ENCODE assay signal across 9 cellular contexts in the genomic region with DNA sequence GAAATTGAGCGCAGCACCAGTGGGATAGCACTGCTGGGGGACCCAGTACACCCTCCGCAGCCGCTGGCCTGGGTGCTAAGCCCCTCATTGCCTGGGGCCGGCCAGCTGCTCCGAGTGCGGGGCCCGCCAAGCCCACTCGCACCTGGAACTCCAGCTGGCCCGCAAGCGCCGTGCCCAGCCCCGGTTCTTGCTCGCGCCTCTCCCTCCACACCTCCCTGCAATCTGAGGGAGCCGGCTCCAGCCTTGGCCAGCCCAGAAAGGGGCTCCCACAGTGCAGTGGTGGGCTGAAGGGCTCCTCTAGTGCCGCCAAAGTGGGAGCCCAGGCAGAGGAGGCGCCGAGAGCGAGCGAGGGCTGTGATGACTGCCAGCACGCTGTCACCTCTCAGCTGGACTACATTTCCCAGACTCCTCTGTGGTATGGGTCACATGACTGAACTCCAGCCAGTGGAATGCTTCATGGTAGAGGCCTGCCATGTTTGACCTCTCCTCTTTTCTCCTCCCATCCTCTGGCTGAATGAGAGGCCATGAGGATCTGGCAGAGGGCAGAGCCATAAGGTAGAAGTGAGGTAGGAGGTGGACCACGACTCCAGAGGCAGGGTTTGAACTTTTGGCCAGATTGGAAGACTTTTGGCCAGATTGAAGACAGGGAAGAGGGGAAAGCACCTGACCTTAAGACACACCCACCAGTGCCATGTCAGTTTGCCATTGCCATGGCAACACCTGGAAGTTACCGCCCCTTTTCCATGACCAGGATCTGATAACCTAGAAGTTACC. TPM values are rescaled to one million over a fixed set of nuclear protein-coding genes. Genes with fewer than 3 reads are reported as not detected.
DNase-seq lines count a peak whose midpoint lies in the region; ATAC-seq, FAIRE-seq and TF ChIP-seq lines count a peak whose summit lies in the region.
"Had no signal": no experiment of that assay in that cellular context is flagged by ENCODE, and none has a peak within 500 bp of the region (broad histone marks: within the 10 kb centered on the region; RNA-seq: fewer than 3 reads in every experiment).

No MANE protein-coding gene starts in this region.

- 91% methylated on average over 20 of the region's 23 CpGs for WGBS in SK-N-SH (ENCODE audit: low lambda C conversion rate)

- no peak overlapping the region for H3K9ac ChIP-seq in SK-N-SH

- peaks cover 0 to 15% of the 10 kb centered on the region in 2 experiments; a peak in 1 of 4 replicates for H3K4me1 ChIP-seq in SK-N-SH (ENCODE audit: control insufficient read depth in 1 of 2, insufficient read depth in 2 of 2, low read depth in 1 of 2, low read length in 1 of 2)

- no peak for TF ChIP-seq EP300 in SK-N-SH (IDR thresholded peaks at IDR 0.05; ENCODE audit: borderline replicate concordance in 1 of 2, low read depth in 1 of 2, low read length in 1 of 2)

- TF ChIP-seq POLR2A in GM12891 (IDR thresholded peaks at IDR 0.05; ENCODE audit: low read depth, low read length): no peak

- CTCF ChIA-PET in SK-N-SH (lab: Yijun Ruan, JAX): no interaction called here

- POLR2A ChIA-PET in SK-N-SH (lab: Yijun Ruan, JAX): no interaction called here

- H3K27me3 ChIP-seq in SK-N-SH (ENCODE audit: insufficient read depth): no peaks in the 10 kb centered on the region; the same call in 1 of the 2 replicates

- H3F3A ChIP-seq in SK-N-SH (replicated peaks; ENCODE audit: insufficient read depth): no peaks in the 10 kb centered on the region

- H3K79me2 ChIP-seq in SK-N-SH (ENCODE audit: insufficient read depth): no peaks in the 10 kb centered on the region

- no peaks in the 10 kb centered on the region for H3K36me3 ChIP-seq in SK-N-SH (replicated peaks in 1 of 2; ENCODE audit: control insufficient read depth in 1 of 2, insufficient read depth in 2 of 2, low read length in 1 of 2)

- DNase-seq in AG20443 (ENCODE audit: low spot score) (peak; percentile 30), GM12891 (ENCODE audit: insufficient read length, low spot score) (no peak), SK-N-SH (no peak), iPS DF 4.7 (ENCODE audit: extremely low read depth, low spot score) (peak; percentile 30), SIG-M5 (lab: John Stamatoyannopoulos, UW) (no peak)
- DNase-seq: anterior cingulate cortex had no signal

- no peak overlapping the region for H3K27ac ChIP-seq in SK-N-SH (ENCODE audit: low read depth in 2 of 2, low read length in 1 of 2)

- FAIRE-seq in GM12891 (lab: Jason Lieb, UNC): peak; percentile 56

- H2AFZ ChIP-seq in SK-N-SH (ENCODE audit: low read depth): peak overlapping the region; percentile 72; the same call in 1 of the 2 replicates

- H3K4me2 ChIP-seq in SK-N-SH: no peak overlapping the region

- TF ChIP-seq CTCF in SK-N-SH (IDR thresholded peaks at IDR 0.05): no peak

- H3K4me3 ChIP-seq in SK-N-SH (ENCODE audit: low read depth in 2 of 2, low read length in 1 of 2): no peak overlapping the region

- no peaks in the 10 kb centered on the region for H3K9me2 ChIP-seq in SK-N-SH

- no peaks in the 10 kb centered on the region for H3K9me3 ChIP-seq in SK-N-SH

- H4K20me1 ChIP-seq in SK-N-SH (ENCODE audit: insufficient read depth): no peaks in the 10 kb centered on the region

- no peak for ATAC-seq in HG02981 (IDR thresholded peaks at IDR 0.05; ENCODE audit: unreplicated experiment)
- no peak for ATAC-seq in GM18517 (IDR thresholded peaks at IDR 0.05; ENCODE audit: unreplicated experiment)
- ATAC-seq in HG03378 (IDR thresholded peaks at IDR 0.05; ENCODE audit: unreplicated experiment): no peak

- no peak for TF ChIP-seq RAD21 in SK-N-SH (IDR thresholded peaks at IDR 0.05; ENCODE audit: low read length)

TF ChIP-seq in GM12891, 5 proteins besides CTCF, POLR2A, EP300 and RAD21:
- no peak for TF ChIP-seq PAX5 (IDR thresholded peaks at IDR 0.05; ENCODE audit: insufficient read depth, low read length, severe bottlenecking)
- TF ChIP-seq POLR2AphosphoS5 (IDR thresholded peaks at IDR 0.05; ENCODE audit: low read depth, low read length): no peak
- no peak for TF ChIP-seq POU2F2 (IDR thresholded peaks at IDR 0.05; ENCODE audit: low read depth, low read length)
- TF ChIP-seq SPI1 (IDR thresholded peaks at IDR 0.05; ENCODE audit: low read depth, low read length): no peak
- no peak for TF ChIP-seq TAF1 (IDR thresholded peaks at IDR 0.05; ENCODE audit: low read depth, low read length)
TF ChIP-seq in GM12891: peak in this region for 0.

TF ChIP-seq in SK-N-SH, 30 proteins besides CTCF, POLR2A, EP300 and RAD21:
- TF ChIP-seq MEF2A (IDR thresholded peaks at IDR 0.05; ENCODE audit: borderline replicate concordance, low read depth): no peak
- no peak for TF ChIP-seq TCF12 (IDR thresholded peaks at IDR 0.05)
- TF ChIP-seq, protein P1, sequence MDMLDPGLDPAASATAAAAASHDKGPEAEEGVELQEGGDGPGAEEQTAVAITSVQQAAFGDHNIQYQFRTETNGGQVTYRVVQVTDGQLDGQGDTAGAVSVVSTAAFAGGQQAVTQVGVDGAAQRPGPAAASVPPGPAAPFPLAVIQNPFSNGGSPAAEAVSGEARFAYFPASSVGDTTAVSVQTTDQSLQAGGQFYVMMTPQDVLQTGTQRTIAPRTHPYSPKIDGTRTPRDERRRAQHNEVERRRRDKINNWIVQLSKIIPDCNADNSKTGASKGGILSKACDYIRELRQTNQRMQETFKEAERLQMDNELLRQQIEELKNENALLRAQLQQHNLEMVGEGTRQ (IDR thresholded peaks at IDR 0.05; ENCODE audit: borderline replicate concordance, low read depth, low read length): no peak
- no peak for TF ChIP-seq CHD2 (IDR thresholded peaks at IDR 0.05; ENCODE audit: low read length, partially characterized antibody)
- TF ChIP-seq, protein P2, sequence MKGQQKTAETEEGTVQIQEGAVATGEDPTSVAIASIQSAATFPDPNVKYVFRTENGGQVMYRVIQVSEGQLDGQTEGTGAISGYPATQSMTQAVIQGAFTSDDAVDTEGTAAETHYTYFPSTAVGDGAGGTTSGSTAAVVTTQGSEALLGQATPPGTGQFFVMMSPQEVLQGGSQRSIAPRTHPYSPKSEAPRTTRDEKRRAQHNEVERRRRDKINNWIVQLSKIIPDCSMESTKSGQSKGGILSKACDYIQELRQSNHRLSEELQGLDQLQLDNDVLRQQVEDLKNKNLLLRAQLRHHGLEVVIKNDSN (IDR thresholded peaks at IDR 0.05; ENCODE audit: borderline replicate concordance, low read depth): peak; percentile 89
- TF ChIP-seq NRF1 (IDR thresholded peaks at IDR 0.05; ENCODE audit: low read depth, low read length): no peak
- no peak for TF ChIP-seq NFIC (IDR thresholded peaks at IDR 0.05; ENCODE audit: borderline replicate concordance)
- TF ChIP-seq RCOR1 (IDR thresholded peaks at IDR 0.05; ENCODE audit: low read length): no peak
- no peak for TF ChIP-seq TEAD4 (IDR thresholded peaks at IDR 0.05; ENCODE audit: borderline replicate concordance, insufficient read depth)
- TF ChIP-seq ELF1 (IDR thresholded peaks at IDR 0.05): no peak
- TF ChIP-seq, protein P3, sequence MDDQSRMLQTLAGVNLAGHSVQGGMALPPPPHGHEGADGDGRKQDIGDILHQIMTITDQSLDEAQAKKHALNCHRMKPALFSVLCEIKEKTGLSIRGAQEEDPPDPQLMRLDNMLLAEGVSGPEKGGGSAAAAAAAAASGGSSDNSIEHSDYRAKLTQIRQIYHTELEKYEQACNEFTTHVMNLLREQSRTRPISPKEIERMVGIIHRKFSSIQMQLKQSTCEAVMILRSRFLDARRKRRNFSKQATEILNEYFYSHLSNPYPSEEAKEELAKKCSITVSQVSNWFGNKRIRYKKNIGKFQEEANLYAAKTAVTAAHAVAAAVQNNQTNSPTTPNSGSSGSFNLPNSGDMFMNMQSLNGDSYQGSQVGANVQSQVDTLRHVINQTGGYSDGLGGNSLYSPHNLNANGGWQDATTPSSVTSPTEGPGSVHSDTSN (IDR thresholded peaks at IDR 0.05): no peak
- peak; percentile 46; the same call in 1 of the 2 replicates for TF ChIP-seq YY1 (IDR thresholded peaks at IDR 0.05; ENCODE audit: low read depth)

RNA-seq across cellular contexts. Expression of a gene that starts 6.2 kb away (rescaled TPM):
- not detected for polyA plus RNA-seq in GM12891 (2012; ENCODE audit: low read depth, missing spikeins)
- not detected in 2 replicates for polyA plus RNA-seq in SK-N-SH (2012; rRNA removed)
- not detected in 2 replicates for polyA plus RNA-seq in SK-N-SH (2012; cell fraction: cytosol; rRNA removed)
- polyA plus RNA-seq in SK-N-SH (2012; cell fraction: nucleus; rRNA removed): not detected in 2 replicates

RNA-seq across cellular contexts. Expression of a gene that starts 38.4 kb away (rescaled TPM):
- not detected for polyA plus RNA-seq in GM12891 (2012; ENCODE audit: low read depth, missing spikeins)
- 0.18 and 0.19 TPM in 2 replicates for polyA plus RNA-seq in SK-N-SH (2012; rRNA removed)
- polyA plus RNA-seq in SK-N-SH (2012; cell fraction: cytosol; rRNA removed): 0.08 and 0.12 TPM in 2 replicates
- 0.21 and 0.39 TPM in 2 replicates for polyA plus RNA-seq in SK-N-SH (2012; cell fraction: nucleus; rRNA removed)

Comparison
In these comparisons a context has a peak if more than half of its experiments do, and no peak if none do; other contexts are left out.
1. DNase-seq: peak in AG20443 (single experiment) and iPS DF 4.7 (single experiment); none in GM12891 (single experiment), SK-N-SH (single experiment) and SIG-M5 (single experiment).